ENCODE assay signal across 1 cellular context in the genomic region with DNA sequence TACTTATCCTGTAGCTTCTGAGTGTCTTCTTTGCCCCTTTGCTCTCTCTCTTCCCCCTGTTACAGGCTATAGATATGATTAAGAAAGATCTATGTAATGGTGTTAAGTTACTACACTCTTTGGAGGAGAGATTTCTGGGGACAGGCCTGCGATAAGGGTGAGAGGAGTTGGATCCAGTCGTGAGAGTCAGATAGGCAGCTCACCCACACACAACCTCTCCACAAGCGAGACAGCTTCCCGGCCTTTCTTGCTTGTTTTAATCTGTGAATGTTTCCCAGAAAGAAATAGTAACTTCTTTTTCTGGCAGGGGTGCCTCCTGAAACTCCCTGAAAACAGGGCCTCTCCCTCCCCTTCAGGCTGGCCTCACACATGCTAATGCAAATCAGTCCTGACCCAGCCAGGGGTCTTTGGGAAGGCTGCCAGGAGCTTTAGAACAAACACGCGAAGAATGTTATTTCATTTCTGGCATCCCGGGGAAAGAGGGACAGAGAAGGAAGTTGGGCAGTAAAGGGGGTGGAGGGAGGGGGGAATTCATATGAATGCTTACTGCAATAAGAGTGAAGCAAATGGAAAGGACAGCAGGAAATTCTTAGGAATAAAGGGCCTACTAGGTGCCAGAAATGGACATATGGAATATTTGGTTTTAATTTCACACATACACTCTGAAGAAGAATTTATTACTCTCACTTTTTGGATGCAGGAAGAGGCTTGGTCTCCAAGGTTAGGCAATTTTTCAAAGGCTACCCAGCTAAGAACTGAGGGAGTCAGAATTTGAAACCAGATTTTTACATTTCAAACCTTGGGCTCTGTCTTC.
A peak's percentile ranks its signal among the peaks of the same experiment; 100 is the strongest.
TF ChIP-seq lines count a peak whose summit lies in the region.

No MANE protein-coding gene starts in this region.

TF ChIP-seq in K562, 482 proteins besides CTCF, POLR2A, EP300 and RAD21 (continued from another document and continues in another):
- TF ChIP-seq, protein P1, sequence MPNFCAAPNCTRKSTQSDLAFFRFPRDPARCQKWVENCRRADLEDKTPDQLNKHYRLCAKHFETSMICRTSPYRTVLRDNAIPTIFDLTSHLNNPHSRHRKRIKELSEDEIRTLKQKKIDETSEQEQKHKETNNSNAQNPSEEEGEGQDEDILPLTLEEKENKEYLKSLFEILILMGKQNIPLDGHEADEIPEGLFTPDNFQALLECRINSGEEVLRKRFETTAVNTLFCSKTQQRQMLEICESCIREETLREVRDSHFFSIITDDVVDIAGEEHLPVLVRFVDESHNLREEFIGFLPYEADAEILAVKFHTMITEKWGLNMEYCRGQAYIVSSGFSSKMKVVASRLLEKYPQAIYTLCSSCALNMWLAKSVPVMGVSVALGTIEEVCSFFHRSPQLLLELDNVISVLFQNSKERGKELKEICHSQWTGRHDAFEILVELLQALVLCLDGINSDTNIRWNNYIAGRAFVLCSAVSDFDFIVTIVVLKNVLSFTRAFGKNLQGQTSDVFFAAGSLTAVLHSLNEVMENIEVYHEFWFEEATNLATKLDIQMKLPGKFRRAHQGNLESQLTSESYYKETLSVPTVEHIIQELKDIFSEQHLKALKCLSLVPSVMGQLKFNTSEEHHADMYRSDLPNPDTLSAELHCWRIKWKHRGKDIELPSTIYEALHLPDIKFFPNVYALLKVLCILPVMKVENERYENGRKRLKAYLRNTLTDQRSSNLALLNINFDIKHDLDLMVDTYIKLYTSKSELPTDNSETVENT (CRISPR knock-in tag; IDR thresholded peaks at IDR 0.05) = no peak
- no peak for TF ChIP-seq BMI1 (IDR thresholded peaks at IDR 0.05; ENCODE audit: low read length)
- TF ChIP-seq, protein P2, sequence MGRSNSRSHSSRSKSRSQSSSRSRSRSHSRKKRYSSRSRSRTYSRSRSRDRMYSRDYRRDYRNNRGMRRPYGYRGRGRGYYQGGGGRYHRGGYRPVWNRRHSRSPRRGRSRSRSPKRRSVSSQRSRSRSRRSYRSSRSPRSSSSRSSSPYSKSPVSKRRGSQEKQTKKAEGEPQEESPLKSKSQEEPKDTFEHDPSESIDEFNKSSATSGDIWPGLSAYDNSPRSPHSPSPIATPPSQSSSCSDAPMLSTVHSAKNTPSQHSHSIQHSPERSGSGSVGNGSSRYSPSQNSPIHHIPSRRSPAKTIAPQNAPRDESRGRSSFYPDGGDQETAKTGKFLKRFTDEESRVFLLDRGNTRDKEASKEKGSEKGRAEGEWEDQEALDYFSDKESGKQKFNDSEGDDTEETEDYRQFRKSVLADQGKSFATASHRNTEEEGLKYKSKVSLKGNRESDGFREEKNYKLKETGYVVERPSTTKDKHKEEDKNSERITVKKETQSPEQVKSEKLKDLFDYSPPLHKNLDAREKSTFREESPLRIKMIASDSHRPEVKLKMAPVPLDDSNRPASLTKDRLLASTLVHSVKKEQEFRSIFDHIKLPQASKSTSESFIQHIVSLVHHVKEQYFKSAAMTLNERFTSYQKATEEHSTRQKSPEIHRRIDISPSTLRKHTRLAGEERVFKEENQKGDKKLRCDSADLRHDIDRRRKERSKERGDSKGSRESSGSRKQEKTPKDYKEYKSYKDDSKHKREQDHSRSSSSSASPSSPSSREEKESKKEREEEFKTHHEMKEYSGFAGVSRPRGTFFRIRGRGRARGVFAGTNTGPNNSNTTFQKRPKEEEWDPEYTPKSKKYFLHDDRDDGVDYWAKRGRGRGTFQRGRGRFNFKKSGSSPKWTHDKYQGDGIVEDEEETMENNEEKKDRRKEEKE (IDR thresholded peaks at IDR 0.05; ENCODE audit: borderline replicate concordance in 1 of 2, control insufficient read depth in 1 of 2, low read depth in 2 of 2, low read length in 1 of 2) = no peak
- TF ChIP-seq ZNF583 (CRISPR knock-in tag; IDR thresholded peaks at IDR 0.05) = 0 out of 2 replicates have a peak, but pooled peaks have one; percentile 9
- TF ChIP-seq, protein P3, sequence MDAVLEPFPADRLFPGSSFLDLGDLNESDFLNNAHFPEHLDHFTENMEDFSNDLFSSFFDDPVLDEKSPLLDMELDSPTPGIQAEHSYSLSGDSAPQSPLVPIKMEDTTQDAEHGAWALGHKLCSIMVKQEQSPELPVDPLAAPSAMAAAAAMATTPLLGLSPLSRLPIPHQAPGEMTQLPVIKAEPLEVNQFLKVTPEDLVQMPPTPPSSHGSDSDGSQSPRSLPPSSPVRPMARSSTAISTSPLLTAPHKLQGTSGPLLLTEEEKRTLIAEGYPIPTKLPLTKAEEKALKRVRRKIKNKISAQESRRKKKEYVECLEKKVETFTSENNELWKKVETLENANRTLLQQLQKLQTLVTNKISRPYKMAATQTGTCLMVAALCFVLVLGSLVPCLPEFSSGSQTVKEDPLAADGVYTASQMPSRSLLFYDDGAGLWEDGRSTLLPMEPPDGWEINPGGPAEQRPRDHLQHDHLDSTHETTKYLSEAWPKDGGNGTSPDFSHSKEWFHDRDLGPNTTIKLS (IDR thresholded peaks at IDR 0.05; ENCODE audit: borderline replicate concordance, low read depth) = no peak; the same call in 1 of the 2 replicates
- TF ChIP-seq, protein P4, sequence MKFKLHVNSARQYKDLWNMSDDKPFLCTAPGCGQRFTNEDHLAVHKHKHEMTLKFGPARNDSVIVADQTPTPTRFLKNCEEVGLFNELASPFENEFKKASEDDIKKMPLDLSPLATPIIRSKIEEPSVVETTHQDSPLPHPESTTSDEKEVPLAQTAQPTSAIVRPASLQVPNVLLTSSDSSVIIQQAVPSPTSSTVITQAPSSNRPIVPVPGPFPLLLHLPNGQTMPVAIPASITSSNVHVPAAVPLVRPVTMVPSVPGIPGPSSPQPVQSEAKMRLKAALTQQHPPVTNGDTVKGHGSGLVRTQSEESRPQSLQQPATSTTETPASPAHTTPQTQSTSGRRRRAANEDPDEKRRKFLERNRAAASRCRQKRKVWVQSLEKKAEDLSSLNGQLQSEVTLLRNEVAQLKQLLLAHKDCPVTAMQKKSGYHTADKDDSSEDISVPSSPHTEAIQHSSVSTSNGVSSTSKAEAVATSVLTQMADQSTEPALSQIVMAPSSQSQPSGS (CRISPR knock-in tag; IDR thresholded peaks at IDR 0.05) = no peak
- no peak for TF ChIP-seq POLR2AphosphoS2 (IDR thresholded peaks at IDR 0.05; ENCODE audit: low read length)
- TF ChIP-seq KDM2B (CRISPR knock-in tag; IDR thresholded peaks at IDR 0.05) = no peak
- peak; percentile 83 for TF ChIP-seq MTA3 (IDR thresholded peaks at IDR 0.05; ENCODE audit: borderline replicate concordance)
- TF ChIP-seq BRD9 (IDR thresholded peaks at IDR 0.05; ENCODE audit: low read depth, partially characterized antibody) = peak; percentile 72
- TF ChIP-seq KAT7 (CRISPR knock-in tag; IDR thresholded peaks at IDR 0.05; ENCODE audit: borderline replicate concordance) = no peak
- TF ChIP-seq, protein P5, sequence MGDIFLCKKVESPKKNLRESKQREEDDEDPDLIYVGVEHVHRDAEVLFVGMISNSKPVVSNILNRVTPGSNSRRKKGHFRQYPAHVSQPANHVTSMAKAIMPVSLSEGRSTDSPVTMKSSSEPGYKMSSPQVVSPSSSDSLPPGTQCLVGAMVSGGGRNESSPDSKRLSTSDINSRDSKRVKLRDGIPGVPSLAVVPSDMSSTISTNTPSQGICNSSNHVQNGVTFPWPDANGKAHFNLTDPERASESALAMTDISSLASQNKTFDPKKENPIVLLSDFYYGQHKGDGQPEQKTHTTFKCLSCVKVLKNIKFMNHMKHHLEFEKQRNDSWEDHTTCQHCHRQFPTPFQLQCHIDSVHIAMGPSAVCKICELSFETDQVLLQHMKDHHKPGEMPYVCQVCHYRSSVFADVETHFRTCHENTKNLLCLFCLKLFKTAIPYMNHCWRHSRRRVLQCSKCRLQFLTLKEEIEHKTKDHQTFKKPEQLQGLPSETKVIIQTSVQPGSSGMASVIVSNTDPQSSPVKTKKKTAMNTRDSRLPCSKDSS (IDR thresholded peaks at IDR 0.05; ENCODE audit: low read depth, partially characterized antibody) = no peak
- TF ChIP-seq, protein P6, sequence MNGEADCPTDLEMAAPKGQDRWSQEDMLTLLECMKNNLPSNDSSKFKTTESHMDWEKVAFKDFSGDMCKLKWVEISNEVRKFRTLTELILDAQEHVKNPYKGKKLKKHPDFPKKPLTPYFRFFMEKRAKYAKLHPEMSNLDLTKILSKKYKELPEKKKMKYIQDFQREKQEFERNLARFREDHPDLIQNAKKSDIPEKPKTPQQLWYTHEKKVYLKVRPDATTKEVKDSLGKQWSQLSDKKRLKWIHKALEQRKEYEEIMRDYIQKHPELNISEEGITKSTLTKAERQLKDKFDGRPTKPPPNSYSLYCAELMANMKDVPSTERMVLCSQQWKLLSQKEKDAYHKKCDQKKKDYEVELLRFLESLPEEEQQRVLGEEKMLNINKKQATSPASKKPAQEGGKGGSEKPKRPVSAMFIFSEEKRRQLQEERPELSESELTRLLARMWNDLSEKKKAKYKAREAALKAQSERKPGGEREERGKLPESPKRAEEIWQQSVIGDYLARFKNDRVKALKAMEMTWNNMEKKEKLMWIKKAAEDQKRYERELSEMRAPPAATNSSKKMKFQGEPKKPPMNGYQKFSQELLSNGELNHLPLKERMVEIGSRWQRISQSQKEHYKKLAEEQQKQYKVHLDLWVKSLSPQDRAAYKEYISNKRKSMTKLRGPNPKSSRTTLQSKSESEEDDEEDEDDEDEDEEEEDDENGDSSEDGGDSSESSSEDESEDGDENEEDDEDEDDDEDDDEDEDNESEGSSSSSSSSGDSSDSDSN (IDR thresholded peaks at IDR 0.05; ENCODE audit: borderline replicate concordance in 1 of 2, low read depth in 2 of 2, low read length in 2 of 2) = 0 out of 4 replicates have a peak, but pooled peaks of 1 of the 2 experiments have one; percentile 75
- TF ChIP-seq PML (IDR thresholded peaks at IDR 0.05; ENCODE audit: low read length) = peak; percentile 39; the same call in 1 of the 2 replicates
- no peak for TF ChIP-seq ZNF436 (CRISPR knock-in tag; IDR thresholded peaks at IDR 0.05)
- TF ChIP-seq TEAD1 (CRISPR knock-in tag; IDR thresholded peaks at IDR 0.05) = no peak
- TF ChIP-seq KLF1 (tag; IDR thresholded peaks at IDR 0.05) = no peak
- no peak for TF ChIP-seq MCM2 (IDR thresholded peaks at IDR 0.05; ENCODE audit: low read depth)
- no peak for TF ChIP-seq PCBP1 (IDR thresholded peaks at IDR 0.05; ENCODE audit: low read depth, low read length, poor library complexity, severe bottlenecking)
- TF ChIP-seq FOXK1 (CRISPR knock-in tag; IDR thresholded peaks at IDR 0.05; ENCODE audit: borderline replicate concordance) = no peak
- no peak for TF ChIP-seq ARID2 (IDR thresholded peaks at IDR 0.05)
- TF ChIP-seq, protein P7, sequence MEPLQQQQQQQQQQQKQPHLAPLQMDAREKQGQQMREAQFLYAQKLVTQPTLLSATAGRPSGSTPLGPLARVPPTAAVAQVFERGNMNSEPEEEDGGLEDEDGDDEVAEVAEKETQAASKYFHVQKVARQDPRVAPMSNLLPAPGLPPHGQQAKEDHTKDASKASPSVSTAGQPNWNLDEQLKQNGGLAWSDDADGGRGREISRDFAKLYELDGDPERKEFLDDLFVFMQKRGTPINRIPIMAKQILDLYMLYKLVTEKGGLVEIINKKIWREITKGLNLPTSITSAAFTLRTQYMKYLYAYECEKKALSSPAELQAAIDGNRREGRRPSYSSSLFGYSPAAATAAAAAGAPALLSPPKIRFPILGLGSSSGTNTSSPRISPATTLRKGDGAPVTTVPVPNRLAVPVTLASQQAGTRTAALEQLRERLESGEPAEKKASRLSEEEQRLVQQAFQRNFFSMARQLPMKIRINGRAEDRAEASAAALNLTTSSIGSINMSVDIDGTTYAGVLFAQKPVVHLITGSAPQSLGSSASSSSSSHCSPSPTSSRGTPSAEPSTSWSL (CRISPR knock-in tag; IDR thresholded peaks at IDR 0.05; ENCODE audit: borderline replicate concordance) = no peak
- TF ChIP-seq, protein P8, sequence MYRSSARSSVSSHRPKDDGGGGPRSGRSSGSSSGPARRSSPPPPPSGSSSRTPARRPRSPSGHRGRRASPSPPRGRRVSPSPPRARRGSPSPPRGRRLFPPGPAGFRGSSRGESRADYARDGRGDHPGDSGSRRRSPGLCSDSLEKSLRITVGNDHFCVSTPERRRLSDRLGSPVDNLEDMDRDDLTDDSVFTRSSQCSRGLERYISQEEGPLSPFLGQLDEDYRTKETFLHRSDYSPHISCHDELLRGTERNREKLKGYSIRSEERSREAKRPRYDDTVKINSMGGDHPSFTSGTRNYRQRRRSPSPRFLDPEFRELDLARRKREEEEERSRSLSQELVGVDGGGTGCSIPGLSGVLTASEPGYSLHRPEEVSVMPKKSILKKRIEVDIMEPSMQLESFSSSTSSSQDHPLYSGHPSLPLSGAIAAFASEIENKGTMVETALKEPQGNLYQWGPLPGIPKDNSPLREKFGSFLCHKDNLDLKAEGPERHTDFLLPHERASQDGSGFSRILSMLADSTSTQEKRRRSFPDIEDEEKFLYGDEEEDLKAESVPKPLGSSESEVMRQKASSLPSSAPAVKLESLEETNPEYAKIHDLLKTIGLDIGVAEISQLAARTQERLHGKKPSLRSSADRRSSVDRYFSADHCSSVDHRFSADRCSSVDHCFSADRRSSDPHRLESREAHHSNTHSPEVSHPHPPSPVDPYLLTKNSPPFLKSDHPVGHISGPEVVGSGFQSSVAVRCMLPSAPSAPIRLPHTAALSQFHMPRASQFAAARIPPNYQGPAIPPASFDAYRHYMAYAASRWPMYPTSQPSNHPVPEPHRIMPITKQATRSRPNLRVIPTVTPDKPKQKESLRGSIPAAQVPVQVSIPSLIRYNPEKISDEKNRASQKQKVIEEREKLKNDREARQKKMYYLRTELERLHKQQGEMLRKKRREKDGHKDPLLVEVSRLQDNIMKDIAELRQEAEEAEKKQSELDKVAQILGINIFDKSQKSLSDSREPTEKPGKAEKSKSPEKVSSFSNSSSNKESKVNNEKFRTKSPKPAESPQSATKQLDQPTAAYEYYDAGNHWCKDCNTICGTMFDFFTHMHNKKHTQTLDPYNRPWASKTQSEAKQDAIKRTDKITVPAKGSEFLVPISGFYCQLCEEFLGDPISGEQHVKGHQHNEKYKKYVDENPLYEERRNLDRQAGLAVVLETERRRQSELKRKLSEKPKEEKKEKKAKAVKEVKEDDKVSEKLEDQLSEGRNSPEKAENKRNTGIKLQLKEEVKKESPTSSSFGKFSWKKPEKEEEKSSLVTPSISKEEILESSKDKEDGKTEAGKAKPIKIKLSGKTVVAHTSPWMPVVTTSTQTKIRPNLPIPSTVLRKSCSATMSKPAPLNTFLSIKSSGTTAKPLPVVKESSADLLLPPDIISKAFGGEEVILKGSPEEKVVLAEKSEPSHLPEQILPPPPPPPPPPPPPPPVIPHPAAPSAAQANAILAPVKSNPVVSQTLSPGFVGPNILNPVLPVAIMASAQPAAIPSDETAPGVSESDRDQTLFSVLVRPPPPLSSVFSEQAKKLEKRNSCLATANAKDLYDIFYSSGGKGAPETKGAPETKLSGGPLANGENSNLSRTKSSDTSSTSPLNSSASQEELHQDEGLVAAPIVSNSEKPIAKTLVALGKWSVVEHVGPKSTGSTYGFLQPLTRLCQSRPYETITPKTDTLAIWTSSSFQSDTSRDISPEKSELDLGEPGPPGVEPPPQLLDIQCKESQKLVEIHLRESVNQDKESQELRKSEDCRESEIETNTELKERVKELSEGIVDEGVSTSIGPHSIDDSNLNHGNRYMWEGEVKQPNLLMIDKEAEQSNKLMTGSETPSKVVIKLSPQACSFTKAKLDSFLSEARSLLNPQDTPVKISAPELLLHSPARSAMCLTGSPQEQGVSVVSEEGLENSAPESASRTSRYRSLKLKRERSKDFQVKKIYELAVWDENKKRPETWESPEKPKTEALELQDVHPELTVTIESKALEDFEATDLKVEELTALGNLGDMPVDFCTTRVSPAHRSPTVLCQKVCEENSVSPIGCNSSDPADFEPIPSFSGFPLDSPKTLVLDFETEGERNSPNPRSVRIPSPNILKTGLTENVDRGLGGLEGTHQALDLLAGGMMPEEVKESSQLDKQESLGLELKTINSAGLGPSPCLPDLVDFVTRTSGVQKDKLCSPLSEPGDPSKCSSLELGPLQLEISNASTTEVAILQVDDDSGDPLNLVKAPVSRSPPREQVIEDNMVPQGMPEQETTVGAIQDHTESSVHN (IDR thresholded peaks at IDR 0.05; ENCODE audit: borderline replicate concordance in 1 of 2, low read depth in 1 of 2) = no peak
- TF ChIP-seq DDX20 (tag; IDR thresholded peaks at IDR 0.05; ENCODE audit: low read depth) = peak; percentile 40; the same call in 1 of the 2 replicates
- no peak for TF ChIP-seq ZNF780A (CRISPR knock-in tag; IDR thresholded peaks at IDR 0.05)
- no peak for TF ChIP-seq CBX3 (IDR thresholded peaks at IDR 0.05; ENCODE audit: borderline replicate concordance in 1 of 2, low read length in 2 of 2)
- peak; percentile 25 to 54; a peak in 3 of 4 replicates for TF ChIP-seq FOXK2 (conservative IDR thresholded peaks at IDR 0.05 in 1 of 2, IDR thresholded peaks at IDR 0.05 in 1 of 2; ENCODE audit: low read depth in 2 of 2)
